ENCODE assay signal across 33 cellular contexts in genomic region chr5:39451293-39451692, GRCh38. TPM values are rescaled to one million over a fixed set of nuclear protein-coding genes. Genes with fewer than 3 reads are reported as not detected.
"Had no signal": no experiment of that assay in that cellular context is flagged by ENCODE, and none has a peak within 500 bp of the region (broad histone marks: within the 10 kb centered on the region; RNA-seq: fewer than 3 reads in every experiment).

No MANE protein-coding gene starts in this region.

- DNase-seq: activated CD4-positive, alpha-beta T cell treated with anti-CD3 and anti-CD28 coated beads, Interleukin-2, amount 10 ng/mL, durations not matched to agents 24 days and 14 days; activated CD4-positive, alpha-beta T cell treated with anti-CD3 and anti-CD28 coated beads, Interleukin-2, amount 50 U/mL, for 4 hours; activated CD8-positive, alpha-beta T cell treated with anti-CD3 and anti-CD28 coated beads, Interleukin-2, amount 10 ng/mL, durations not matched to agents 7 days and 5 days; activated gamma-delta T cell; activated naive CD4-positive, alpha-beta T cell treated with Interleukin-2 at 50 U/mL for 16 hours; activated naive CD8-positive, alpha-beta T cell treated with anti-CD3 and anti-CD28 coated beads, Interleukin-2, amount 10 ng/mL, durations not matched to agents 7 days and 5 days; activated T-cell treated with anti-CD3 and anti-CD28 coated beads, Interleukin-2, amount 50 U/mL, for 24 hours; amygdala; Karpas-422; KBM-7; MM.1S; MV-4-11; NCI-H1092; NCI-H1436 treated with DMSO at 0.1 percent for 48 hours; NCI-H1694 treated with DMSO at 0.1 percent for 48 hours; NCI-H2029; NCI-H345; NCI-H510A; NCI-H69; NK-92 treated with Interleukin-12 subunit alpha and Interleukin-12 subunit beta, amount 100 ng/mL, for 24 hours; PC-3; Peyer's patch; RPMI8226; SIG-M5; SW 1271; T-helper 1 cell; T1000 had no signal

- H3K36me3 ChIP-seq: ascending aorta, cardiac muscle cell, Peyer's patch had no signal

- H3K4me1 Mint-ChIP-seq: activated CD4-positive, alpha-beta T cell treated with anti-CD3 and anti-CD28 coated beads, Interleukin-2, amount 10 ng/mL, durations not matched to agents 24 days and 14 days; activated naive CD4-positive, alpha-beta T cell treated with anti-CD3 and anti-CD28 coated beads, Interleukin-2, amount 50 U/mL, for 24 hours; activated naive CD8-positive, alpha-beta T cell treated with anti-CD3 and anti-CD28 coated beads, Interleukin-2, amount 10 ng/mL, durations not matched to agents 7 days and 5 days; central memory CD8-positive, alpha-beta T cell had no signal

- H3K4me3 ChIP-seq: ascending aorta, cardiac muscle cell, Peyer's patch had no signal

- H3K27ac Mint-ChIP-seq: activated CD4-positive, alpha-beta T cell treated with anti-CD3 and anti-CD28 coated beads, Interleukin-2, amount 10 ng/mL, durations not matched to agents 24 days and 14 days; activated CD8-positive, alpha-beta T cell treated with anti-CD3 and anti-CD28 coated beads, Interleukin-2, amount 10 ng/mL, durations not matched to agents 7 days and 5 days; activated naive CD4-positive, alpha-beta T cell treated with anti-CD3 and anti-CD28 coated beads, Interleukin-2, amount 50 U/mL, for 24 hours; activated naive CD8-positive, alpha-beta T cell treated with anti-CD3 and anti-CD28 coated beads, Interleukin-2, amount 10 ng/mL, durations not matched to agents 7 days and 5 days; activated T-cell treated with anti-CD3 and anti-CD28 coated beads, Interleukin-2, amount 50 U/mL, for 24 hours; activated T-helper 2 cell treated with anti-CD3 and anti-CD28 coated beads, Interferon-gamma antibody, Interleukin-2, Interleukin-4, amounts not matched to agents 10 μg/mL and 5 μg/mL and 100 μg/mL, durations not matched to agents 14 hours and 24 hours and 36 hours had no signal

- H3K36me3 Mint-ChIP-seq: activated naive CD4-positive, alpha-beta T cell treated with anti-CD3 and anti-CD28 coated beads, Interleukin-2, amount 50 U/mL, for 24 hours; activated naive CD8-positive, alpha-beta T cell treated with anti-CD3 and anti-CD28 coated beads, Interleukin-2, amount 10 ng/mL, durations not matched to agents 7 days and 5 days had no signal

- H3K27ac ChIP-seq: ascending aorta, cardiac muscle cell, Peyer's patch had no signal

- H3K9me3 ChIP-seq: ascending aorta, Peyer's patch had no signal

- H3K9me3 Mint-ChIP-seq: activated CD4-positive, alpha-beta T cell treated with anti-CD3 and anti-CD28 coated beads, Interleukin-2, amount 10 ng/mL, durations not matched to agents 24 days and 14 days; activated naive CD4-positive, alpha-beta T cell treated with anti-CD3 and anti-CD28 coated beads, Interleukin-2, amount 50 U/mL, for 24 hours; activated naive CD8-positive, alpha-beta T cell treated with anti-CD3 and anti-CD28 coated beads, Interleukin-2, amount 10 ng/mL, durations not matched to agents 7 days and 5 days; activated T-cell treated with anti-CD3 and anti-CD28 coated beads, Interleukin-2, amount 50 U/mL, for 24 hours; activated T-helper 2 cell treated with anti-CD3 and anti-CD28 coated beads, Interferon-gamma antibody, Interleukin-2, Interleukin-4, amounts not matched to agents 10 μg/mL and 5 μg/mL and 100 μg/mL, durations not matched to agents 14 hours and 24 hours and 36 hours; central memory CD8-positive, alpha-beta T cell had no signal

- H3K27me3 ChIP-seq: ascending aorta, cardiac muscle cell, Peyer's patch had no signal

- H3K4me3 Mint-ChIP-seq: activated CD4-positive, alpha-beta T cell treated with anti-CD3 and anti-CD28 coated beads, Interleukin-2, amount 10 ng/mL, durations not matched to agents 24 days and 14 days; activated CD8-positive, alpha-beta T cell treated with anti-CD3 and anti-CD28 coated beads, Interleukin-2, amount 10 ng/mL, durations not matched to agents 7 days and 5 days; activated naive CD4-positive, alpha-beta T cell treated with anti-CD3 and anti-CD28 coated beads, Interleukin-2, amount 50 U/mL, for 24 hours; activated naive CD8-positive, alpha-beta T cell treated with anti-CD3 and anti-CD28 coated beads, Interleukin-2, amount 10 ng/mL, durations not matched to agents 7 days and 5 days; activated T-cell treated with anti-CD3 and anti-CD28 coated beads, Interleukin-2, amount 50 U/mL, for 24 hours; central memory CD8-positive, alpha-beta T cell had no signal

RNA-seq across cellular contexts. Expression of gene DAB2, which starts 26.5 kb away (rescaled TPM):
- total RNA-seq: activated CD4-positive, alpha-beta T cell treated with anti-CD3 and anti-CD28 coated beads, Interleukin-2, amount 10 ng/mL, durations not matched to agents 24 days and 14 days; activated CD8-positive, alpha-beta T cell treated with anti-CD3 and anti-CD28 coated beads, Interleukin-2, amount 10 ng/mL, durations not matched to agents 7 days and 5 days; activated T-helper 2 cell treated with anti-CD3 and anti-CD28 coated beads, Interferon-gamma antibody, Interleukin-2, Interleukin-4, amounts not matched to agents 10 μg/mL and 5 μg/mL and 100 μg/mL, durations not matched to agents 14 hours and 24 hours and 36 hours; T-helper 2 cell treated with Interferon-gamma antibody and Interleukin-4, amounts not matched to agents 100 ng/mL and 5 ng/mL, for 36 hours had no signal
